In genomic region chr11:61893981-61894380, GRCh38 we compare ENCODE assay signal across 13 cellular contexts. TPM values are rescaled to one million over a fixed set of nuclear protein-coding genes. Genes with fewer than 3 reads are reported as not detected.
DNase-seq lines count a peak whose midpoint lies in the region; ATAC-seq and TF ChIP-seq lines count a peak whose summit lies in the region.
"Had no signal": no experiment of that assay in that cellular context is flagged by ENCODE, and none has a peak within 500 bp of the region (broad histone marks: within the 10 kb centered on the region; RNA-seq: fewer than 3 reads in every experiment).

No MANE protein-coding gene starts in this region.

- no peak for ATAC-seq in activated naive CD8-positive, alpha-beta T cell treated with anti-CD3 and anti-CD28 coated beads, Interleukin-2, amount 50 U/mL, for 24 hours
- ATAC-seq in HG02610 (IDR thresholded peaks at IDR 0.05; ENCODE audit: unreplicated experiment) (no peak), GM19395 (IDR thresholded peaks at IDR 0.05; ENCODE audit: unreplicated experiment) (no peak)
- ATAC-seq: upper lobe of right lung had no signal

- peaks cover 9% of the 10 kb centered on the region for H3K4me1 Mint-ChIP-seq in activated naive CD8-positive, alpha-beta T cell treated with anti-CD3 and anti-CD28 coated beads, Interleukin-2, amount 50 U/mL, for 24 hours
- H3K4me1 Mint-ChIP-seq in activated naive CD8-positive, alpha-beta T cell treated with anti-CD3 and anti-CD28 coated beads for 36 hours = peaks cover 5% of the 10 kb centered on the region

- DNase-seq in activated naive CD8-positive, alpha-beta T cell treated with anti-CD3 and anti-CD28 coated beads, Interleukin-2, amount 50 U/mL, for 24 hours = no peak
- no peak for DNase-seq in activated naive CD8-positive, alpha-beta T cell treated with anti-CD3 and anti-CD28 coated beads for 36 hours
- DNase-seq in amniotic stem cell (lab: John Stamatoyannopoulos, UW) = peak; percentile 51
- DNase-seq in fibroblast of the aortic adventitia (ENCODE audit: low read depth) = peak; percentile 96
- DNase-seq in superior temporal gyrus (ENCODE audit: extremely low spot score) = peak; percentile 22
- no peak for DNase-seq in caudate nucleus (lab: John Stamatoyannopoulos, UW)
- DNase-seq: aorta, nephron progenitor cell, SHP77, upper lobe of right lung had no signal

- H3K27me3 Mint-ChIP-seq in activated naive CD8-positive, alpha-beta T cell treated with anti-CD3 and anti-CD28 coated beads, Interleukin-2, amount 50 U/mL, for 24 hours = no peaks in the 10 kb centered on the region
- H3K27me3 Mint-ChIP-seq in activated naive CD8-positive, alpha-beta T cell treated with anti-CD3 and anti-CD28 coated beads for 36 hours = peaks cover 5% of the 10 kb centered on the region

- no peak overlapping the region for H3K27ac ChIP-seq in caudate nucleus (ENCODE audit: low read depth, low read length)
- H3K27ac ChIP-seq: BLaER1, upper lobe of right lung had no signal

- no peaks in the 10 kb centered on the region for H3K9me3 Mint-ChIP-seq in activated naive CD8-positive, alpha-beta T cell treated with anti-CD3 and anti-CD28 coated beads, Interleukin-2, amount 50 U/mL, for 24 hours
- H3K9me3 Mint-ChIP-seq in activated naive CD8-positive, alpha-beta T cell treated with anti-CD3 and anti-CD28 coated beads for 36 hours = no peaks in the 10 kb centered on the region
- H3K9me3 Mint-ChIP-seq: nephron progenitor cell had no signal

- H3K27ac Mint-ChIP-seq in activated naive CD8-positive, alpha-beta T cell treated with anti-CD3 and anti-CD28 coated beads, Interleukin-2, amount 50 U/mL, for 24 hours = peak overlapping the region; percentile 31
- no peak overlapping the region for H3K27ac Mint-ChIP-seq in activated naive CD8-positive, alpha-beta T cell treated with anti-CD3 and anti-CD28 coated beads for 36 hours
- H3K27ac Mint-ChIP-seq: nephron progenitor cell had no signal

- H3K4me3 ChIP-seq in fibroblast of the aortic adventitia (ENCODE audit: low read depth, low read length) = no peak overlapping the region
- H3K4me3 ChIP-seq: BLaER1, upper lobe of right lung had no signal

- TF ChIP-seq CTCF in fibroblast of the aortic adventitia (IDR thresholded peaks at IDR 0.05; ENCODE audit: insufficient read depth, low read length) = no peak

- no peaks in the 10 kb centered on the region for H3K36me3 Mint-ChIP-seq in activated naive CD8-positive, alpha-beta T cell treated with anti-CD3 and anti-CD28 coated beads, Interleukin-2, amount 50 U/mL, for 24 hours (ENCODE audit: low read depth)
- H3K36me3 Mint-ChIP-seq in activated naive CD8-positive, alpha-beta T cell treated with anti-CD3 and anti-CD28 coated beads for 36 hours = no peaks in the 10 kb centered on the region

- H3K4me3 Mint-ChIP-seq in activated naive CD8-positive, alpha-beta T cell treated with anti-CD3 and anti-CD28 coated beads, Interleukin-2, amount 50 U/mL, for 24 hours = no peak overlapping the region
- H3K4me3 Mint-ChIP-seq in activated naive CD8-positive, alpha-beta T cell treated with anti-CD3 and anti-CD28 coated beads for 36 hours = no peak overlapping the region
- H3K4me3 Mint-ChIP-seq: nephron progenitor cell had no signal

RNA-seq across cellular contexts. Expression of gene FADS3, which starts 2.6 kb away (rescaled TPM):
- 1 to 10 TPM; 5.7 to 6.4 TPM for total RNA-seq in activated naive CD8-positive, alpha-beta T cell treated with anti-CD3 and anti-CD28 coated beads for 36 hours
- 22.1 and 35.9 TPM in 2 replicates for total RNA-seq in fibroblast of the aortic adventitia (ENCODE audit: low replicate concordance)

RNA-seq across cellular contexts. Expression of gene RAB3IL1, which starts 23.4 kb away (rescaled TPM):
- total RNA-seq in activated naive CD8-positive, alpha-beta T cell treated with anti-CD3 and anti-CD28 coated beads for 36 hours = not detected
- 17.1 and 50.7 TPM in 2 replicates for total RNA-seq in fibroblast of the aortic adventitia (ENCODE audit: low replicate concordance)

RNA-seq across cellular contexts. Expression of gene BEST1, which starts 56.2 kb away (rescaled TPM):
- total RNA-seq in activated naive CD8-positive, alpha-beta T cell treated with anti-CD3 and anti-CD28 coated beads for 36 hours = 1 to 10 TPM in 1 of 2 experiments, under 1 TPM in 1; 0.58 to 1.0 TPM
- 3.1 and 3.4 TPM in 2 replicates for total RNA-seq in fibroblast of the aortic adventitia (ENCODE audit: low replicate concordance)

Comparison
In these comparisons a context has a peak if more than half of its experiments do, and no peak if none do; other contexts are left out.
1. DNase-seq: peak in amniotic stem cell (single experiment), fibroblast of the aortic adventitia (single experiment) and superior temporal gyrus (single experiment); none in activated naive CD8-positive, alpha-beta T cell treated with anti-CD3 and anti-CD28 coated beads, Interleukin-2, amount 50 U/mL, for 24 hours (single experiment), activated naive CD8-positive, alpha-beta T cell treated with anti-CD3 and anti-CD28 coated beads for 36 hours (single experiment) and caudate nucleus (0 of 61).
2. RNA of gene RAB3IL1, which starts 23.4 kb away (total RNA-seq): 17.1 to 50.7 TPM in fibroblast of the aortic adventitia; not detected in activated naive CD8-positive, alpha-beta T cell treated with anti-CD3 and anti-CD28 coated beads for 36 hours; every median in the first group is over 10 times any median in the second.